Comparison of ENCODE assay signal across 8 cellular contexts in the genomic region with DNA sequence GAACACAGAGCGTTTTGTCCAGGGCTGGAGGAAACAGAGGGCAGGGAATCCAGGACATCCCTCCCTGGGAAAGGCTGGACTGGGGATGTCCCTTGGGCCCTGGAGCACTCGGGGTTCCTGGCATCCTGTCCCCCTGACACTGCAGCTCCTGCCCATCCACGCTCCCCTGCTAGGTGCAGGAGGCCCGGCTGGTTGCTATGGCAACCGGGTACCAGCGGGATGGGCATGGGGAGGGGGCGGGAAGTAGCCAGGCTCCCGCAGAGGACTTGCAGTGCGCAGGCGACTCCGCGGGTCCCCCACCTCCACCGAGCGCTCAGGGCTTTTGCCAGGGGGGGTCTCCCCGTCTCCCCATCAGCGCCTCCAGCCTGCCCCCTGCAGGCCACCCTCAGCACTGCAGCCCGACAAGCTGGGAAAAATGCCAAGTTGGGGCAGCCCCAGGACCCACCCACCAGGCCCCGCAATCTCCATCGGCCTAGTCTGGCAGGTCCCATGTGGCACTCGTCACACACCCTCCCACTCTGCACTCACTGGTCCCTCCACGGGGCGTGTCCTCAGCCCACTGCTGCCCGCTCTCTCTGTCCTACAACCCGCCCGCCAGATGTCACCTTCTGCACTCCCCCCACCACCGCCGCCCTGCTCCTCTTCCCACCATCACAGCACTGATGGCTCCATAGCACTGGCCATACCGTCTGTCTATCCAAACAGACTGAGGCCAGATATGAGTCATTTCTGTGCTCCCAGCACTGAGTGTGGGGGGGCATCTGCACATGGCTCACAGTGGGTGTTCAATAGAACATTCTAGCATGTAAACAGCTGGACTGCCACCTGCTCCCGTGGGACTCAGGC. TPM values are rescaled to one million over a fixed set of nuclear protein-coding genes. Genes with fewer than 3 reads are reported as not detected.
DNase-seq lines count a peak whose midpoint lies in the region; ATAC-seq and TF ChIP-seq lines count a peak whose summit lies in the region.

No MANE protein-coding gene starts in this region.

- H3K27me3 ChIP-seq in colonic mucosa (no peaks in the 10 kb centered on the region), upper lobe of right lung (no peaks in the 10 kb centered on the region)

- peak; percentile 34 for ATAC-seq in SK-N-SH treated with all-trans-retinoic acid at 6 μM for 48 hours
- ATAC-seq in upper lobe of right lung, result peak; percentile 13
- ATAC-seq in HG02840 (IDR thresholded peaks at IDR 0.05; ENCODE audit: low FRiP score, unreplicated experiment), result no peak

- no peaks in the 10 kb centered on the region for H3K4me1 ChIP-seq in colonic mucosa
- H3K4me1 ChIP-seq in upper lobe of right lung, result peaks cover 18% of the 10 kb centered on the region

- intact Hi-C loops in colonic mucosa (cut with DNase I) (no loop called here), upper lobe of right lung (cut with DNase I) (no loop called here)

- H3K4me3 ChIP-seq in colonic mucosa (no peak overlapping the region), upper lobe of right lung (no peak overlapping the region)

- H3K36me3 ChIP-seq in colonic mucosa (no peaks in the 10 kb centered on the region), upper lobe of right lung (peaks cover 9% of the 10 kb centered on the region)

- peak; percentile 31 for TF ChIP-seq CTCF in colonic mucosa (IDR thresholded peaks at IDR 0.05)
- TF ChIP-seq CTCF in upper lobe of right lung (IDR thresholded peaks at IDR 0.05), result peak; percentile 56

- no peak overlapping the region for H3K27ac ChIP-seq in colonic mucosa
- H3K27ac ChIP-seq in upper lobe of right lung, result no peak overlapping the region

- DNase-seq in stimulated activated naive CD4-positive, alpha-beta T cell (lab: John Stamatoyannopoulos, UW), result peak in 4 of 6 experiments; percentile 16 to 29 (median 20)
- DNase-seq in stimulated activated naive CD4-positive, alpha-beta T cell treated with Interleukin-2 at 50 U/mL for 16 hours (lab: John Stamatoyannopoulos, UW), result no peak
- DNase-seq in colonic mucosa, result no peak
- peak; percentile 13 for DNase-seq in myocyte (ENCODE audit: low read depth)
- no peak for DNase-seq in upper lobe of right lung
- no peak for DNase-seq in cerebellar nuclear complex (lab: John Stamatoyannopoulos, UW)

- H3K9me3 ChIP-seq in colonic mucosa (no peaks in the 10 kb centered on the region), upper lobe of right lung (no peaks in the 10 kb centered on the region)

- no peak overlapping the region for H3K9ac ChIP-seq in colonic mucosa (ENCODE audit: low read depth in 2 of 2, low read length in 2 of 2)

TF ChIP-seq in SK-N-SH treated with all-trans-retinoic acid at 6 μM for 48 hours, 23 proteins besides CTCF, POLR2A, EP300 and RAD21:
- TF ChIP-seq RARB (CRISPR knock-in tag; IDR thresholded peaks at IDR 0.05), result no peak
- TF ChIP-seq, protein P1, sequence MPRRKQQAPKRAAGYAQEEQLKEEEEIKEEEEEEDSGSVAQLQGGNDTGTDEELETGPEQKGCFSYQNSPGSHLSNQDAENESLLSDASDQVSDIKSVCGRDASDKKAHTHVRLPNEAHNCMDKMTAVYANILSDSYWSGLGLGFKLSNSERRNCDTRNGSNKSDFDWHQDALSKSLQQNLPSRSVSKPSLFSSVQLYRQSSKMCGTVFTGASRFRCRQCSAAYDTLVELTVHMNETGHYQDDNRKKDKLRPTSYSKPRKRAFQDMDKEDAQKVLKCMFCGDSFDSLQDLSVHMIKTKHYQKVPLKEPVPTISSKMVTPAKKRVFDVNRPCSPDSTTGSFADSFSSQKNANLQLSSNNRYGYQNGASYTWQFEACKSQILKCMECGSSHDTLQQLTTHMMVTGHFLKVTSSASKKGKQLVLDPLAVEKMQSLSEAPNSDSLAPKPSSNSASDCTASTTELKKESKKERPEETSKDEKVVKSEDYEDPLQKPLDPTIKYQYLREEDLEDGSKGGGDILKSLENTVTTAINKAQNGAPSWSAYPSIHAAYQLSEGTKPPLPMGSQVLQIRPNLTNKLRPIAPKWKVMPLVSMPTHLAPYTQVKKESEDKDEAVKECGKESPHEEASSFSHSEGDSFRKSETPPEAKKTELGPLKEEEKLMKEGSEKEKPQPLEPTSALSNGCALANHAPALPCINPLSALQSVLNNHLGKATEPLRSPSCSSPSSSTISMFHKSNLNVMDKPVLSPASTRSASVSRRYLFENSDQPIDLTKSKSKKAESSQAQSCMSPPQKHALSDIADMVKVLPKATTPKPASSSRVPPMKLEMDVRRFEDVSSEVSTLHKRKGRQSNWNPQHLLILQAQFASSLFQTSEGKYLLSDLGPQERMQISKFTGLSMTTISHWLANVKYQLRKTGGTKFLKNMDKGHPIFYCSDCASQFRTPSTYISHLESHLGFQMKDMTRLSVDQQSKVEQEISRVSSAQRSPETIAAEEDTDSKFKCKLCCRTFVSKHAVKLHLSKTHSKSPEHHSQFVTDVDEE (CRISPR knock-in tag; IDR thresholded peaks at IDR 0.05), result peak; percentile 39; the same call in 1 of the 2 replicates
- TF ChIP-seq ZNF565 (CRISPR knock-in tag; conservative IDR thresholded peaks at IDR 0.05; ENCODE audit: low read depth), result no peak
- peak; percentile 43; the same call in 1 of the 2 replicates for TF ChIP-seq TCF4 (CRISPR knock-in tag; IDR thresholded peaks at IDR 0.05; ENCODE audit: borderline replicate concordance)
- TF ChIP-seq, protein P2, sequence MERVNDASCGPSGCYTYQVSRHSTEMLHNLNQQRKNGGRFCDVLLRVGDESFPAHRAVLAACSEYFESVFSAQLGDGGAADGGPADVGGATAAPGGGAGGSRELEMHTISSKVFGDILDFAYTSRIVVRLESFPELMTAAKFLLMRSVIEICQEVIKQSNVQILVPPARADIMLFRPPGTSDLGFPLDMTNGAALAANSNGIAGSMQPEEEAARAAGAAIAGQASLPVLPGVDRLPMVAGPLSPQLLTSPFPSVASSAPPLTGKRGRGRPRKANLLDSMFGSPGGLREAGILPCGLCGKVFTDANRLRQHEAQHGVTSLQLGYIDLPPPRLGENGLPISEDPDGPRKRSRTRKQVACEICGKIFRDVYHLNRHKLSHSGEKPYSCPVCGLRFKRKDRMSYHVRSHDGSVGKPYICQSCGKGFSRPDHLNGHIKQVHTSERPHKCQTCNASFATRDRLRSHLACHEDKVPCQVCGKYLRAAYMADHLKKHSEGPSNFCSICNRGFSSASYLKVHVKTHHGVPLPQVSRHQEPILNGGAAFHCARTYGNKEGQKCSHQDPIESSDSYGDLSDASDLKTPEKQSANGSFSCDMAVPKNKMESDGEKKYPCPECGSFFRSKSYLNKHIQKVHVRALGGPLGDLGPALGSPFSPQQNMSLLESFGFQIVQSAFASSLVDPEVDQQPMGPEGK (CRISPR knock-in tag; IDR thresholded peaks at IDR 0.05; ENCODE audit: borderline replicate concordance), result peak; percentile 94

RNA-seq across cellular contexts. Expression of gene KIAA0930, which starts 31.5 kb away (rescaled TPM):
- total RNA-seq in colonic mucosa (10 to 100 TPM; 38.5 to 44.8 TPM), myocyte (32.1 and 49.2 TPM in 2 replicates), upper lobe of right lung (79.5 TPM)
- 54.7 TPM for polyA plus RNA-seq in myocyte (2012)

RNA-seq across cellular contexts. Expression of gene NUP50, which starts 45.5 kb away (rescaled TPM):
- total RNA-seq in colonic mucosa, result 100 to 1,000 TPM in 1 of 2 donors, 10 to 100 TPM in 1; 71.9 to 111 TPM
- total RNA-seq in myocyte, result 17.9 and 20.9 TPM in 2 replicates
- 7.9 TPM for polyA plus RNA-seq in myocyte (2012)
- 51.5 TPM for total RNA-seq in upper lobe of right lung

Comparison
In these comparisons a context has a peak if more than half of its experiments do, and no peak if none do; other contexts are left out.
1. DNase-seq: peak in stimulated activated naive CD4-positive, alpha-beta T cell (4 of 6) and myocyte (single experiment); none in stimulated activated naive CD4-positive, alpha-beta T cell treated with Interleukin-2 at 50 U/mL for 16 hours (single experiment), colonic mucosa (single experiment), upper lobe of right lung (single experiment) and cerebellar nuclear complex (0 of 2).